In the genomic region with DNA sequence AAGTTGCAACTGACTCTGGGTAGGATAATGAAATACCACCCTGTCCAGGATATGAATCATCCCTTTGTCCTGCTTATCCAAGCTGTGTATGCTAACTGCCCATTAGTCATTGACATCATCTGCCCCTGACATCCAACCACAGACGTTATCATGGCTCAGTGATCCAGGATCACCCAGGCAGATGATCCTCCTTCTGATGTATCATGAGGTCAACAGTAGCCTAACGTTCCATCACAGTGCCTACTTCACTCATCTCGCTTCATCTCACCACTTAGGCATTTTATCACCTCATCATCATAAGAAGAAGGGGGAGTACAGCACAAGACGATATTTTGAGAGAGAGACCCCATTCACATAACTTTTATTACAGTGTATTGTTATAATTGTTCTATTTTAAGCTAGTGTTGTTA, we compare ENCODE assay signal across 12 cellular contexts. TPM values are rescaled to one million over a fixed set of nuclear protein-coding genes. Genes with fewer than 3 reads are reported as not detected.
DNase-seq lines count a peak whose midpoint lies in the region; ATAC-seq and TF ChIP-seq lines count a peak whose summit lies in the region.
"Had no signal": no experiment of that assay in that cellular context is flagged by ENCODE, and none has a peak within 500 bp of the region (broad histone marks: within the 10 kb centered on the region; RNA-seq: fewer than 3 reads in every experiment).

No MANE protein-coding gene starts in this region.

- H3K23ac ChIP-seq in neuronal stem cell (ENCODE audit: low read depth, low read length, poor library complexity), result no peak overlapping the region

- H3K36me3 ChIP-seq in neuronal stem cell (replicated peaks in 1 of 2; ENCODE audit: control insufficient read depth in 2 of 2, insufficient read depth in 2 of 2, low read length in 2 of 2), result no peaks in the 10 kb centered on the region

- H2BK15ac ChIP-seq in neuronal stem cell (ENCODE audit: low read length), result no peak overlapping the region

- peak; percentile 95 for DNase-seq in Daoy (ENCODE audit: low read depth)
- DNase-seq in OCI-M1 (lab: John Stamatoyannopoulos, UW), result peak; percentile 73
- no peak for DNase-seq in chondrocyte (ENCODE audit: low spot score)
- no peak for DNase-seq in neuronal stem cell (ENCODE audit: low spot score)
- no peak for DNase-seq in CD1c-positive myeloid dendritic cell (ENCODE audit: extremely low spot score)
- DNase-seq in GM13977 (ENCODE audit: low spot score), result no peak
- DNase-seq: activated T-cell treated with anti-CD3 and anti-CD28 coated beads, Interleukin-2, amount 50 U/mL, for 4 hours; occipital lobe; SIG-M5; stimulated activated CD8-positive, alpha-beta memory T cell treated with anti-CD3 and anti-CD28 coated beads, Interleukin-4, amount 100 ng/mL, for 48 hours had no signal

- no peak overlapping the region for H3K4me3 ChIP-seq in neuronal stem cell (ENCODE audit: low read length in 2 of 2)

- H4K91ac ChIP-seq in neuronal stem cell (ENCODE audit: low read depth, low read length, poor library complexity), result no peak overlapping the region

- no peak overlapping the region for H3K14ac ChIP-seq in neuronal stem cell (ENCODE audit: low read length)

- H4K8ac ChIP-seq in neuronal stem cell (ENCODE audit: low read depth, low read length), result no peak overlapping the region

- peaks cover 1 to 4% of the 10 kb centered on the region in 2 donors for H3K4me1 ChIP-seq in neuronal stem cell (ENCODE audit: control insufficient read depth in 2 of 2, insufficient read depth in 1 of 2, low read depth in 1 of 2, low read length in 2 of 2)

- no peak overlapping the region for H2BK12ac ChIP-seq in neuronal stem cell (ENCODE audit: low read length)

- H2AFZ ChIP-seq in neuronal stem cell (ENCODE audit: low read length), result peak overlapping the region; percentile 26

- H3K27me3 ChIP-seq in neuronal stem cell (ENCODE audit: control insufficient read depth in 3 of 3, insufficient read depth in 3 of 3, low read depth in 1 of 3, low read length in 3 of 3), result peaks cover 0 to 2% (median 0%) of the 10 kb centered on the region in 3 experiments

- H3K4ac ChIP-seq in neuronal stem cell (ENCODE audit: low read length), result no peak overlapping the region

- ATAC-seq in HG02642 (IDR thresholded peaks at IDR 0.05; ENCODE audit: poor library complexity, unreplicated experiment) (no peak), HG03521 (IDR thresholded peaks at IDR 0.05; ENCODE audit: unreplicated experiment) (no peak)
- ATAC-seq: activated T-cell treated with anti-CD3 and anti-CD28 coated beads, Interleukin-2, amount 50 U/mL, for 4 hours had no signal

- WGBS in neuronal stem cell (ENCODE audit: extremely low coverage in 2 of 2, insufficient read length in 2 of 2, insufficient replicate concordance in 1 of 2), 2 donors, result no CpG with 5 or more reads among the region's 4 CpGs

- H3K27ac Mint-ChIP-seq in chondrocyte (ENCODE audit: unreplicated experiment), result peak overlapping the region; percentile 18

- no peaks in the 10 kb centered on the region for H3K36me3 Mint-ChIP-seq in chondrocyte (ENCODE audit: low read depth)

- H2BK120ac ChIP-seq in neuronal stem cell (ENCODE audit: low read depth, low read length), result no peak overlapping the region

- H3K9me3 ChIP-seq in neuronal stem cell (replicated peaks in 1 of 2; ENCODE audit: control insufficient read depth in 2 of 2, insufficient read depth in 1 of 2, low read depth in 1 of 2, low read length in 2 of 2), result no peaks in the 10 kb centered on the region

- no peaks in the 10 kb centered on the region for H3K9me3 Mint-ChIP-seq in chondrocyte (ENCODE audit: low read depth)
- H3K9me3 Mint-ChIP-seq: activated T-cell treated with anti-CD3 and anti-CD28 coated beads, Interleukin-2, amount 50 U/mL, for 4 hours had no signal

- H3K9ac ChIP-seq in neuronal stem cell (ENCODE audit: low read depth, low read length, poor library complexity), result no peak overlapping the region

- in situ Hi-C loops in GM13977 (cut with MboI; ENCODE audit: low pct_unique_long_range_greater_than_20kb, low sequenced_read_pairs, unreplicated experiment), result no loop called here

- no peaks in the 10 kb centered on the region for H3K27me3 Mint-ChIP-seq in chondrocyte (ENCODE audit: low read depth)

- H3K4me2 ChIP-seq in neuronal stem cell (ENCODE audit: insufficient read depth, low read length, poor library complexity, severe bottlenecking), result no peak overlapping the region

- no peak overlapping the region for H3K27ac ChIP-seq in neuronal stem cell (replicated peaks; ENCODE audit: low read length)

- H3K18ac ChIP-seq in neuronal stem cell (ENCODE audit: low read length), result no peak overlapping the region

- TF ChIP-seq CTCF in chondrocyte (IDR thresholded peaks at IDR 0.05), result no peak
- TF ChIP-seq CTCF in GM13977 (IDR thresholded peaks at IDR 0.05; ENCODE audit: extremely low read depth, insufficient read depth, missing control alignments), result no peak

- no peaks in the 10 kb centered on the region for H3K79me1 ChIP-seq in neuronal stem cell (ENCODE audit: low read depth, low read length)

- H2AK5ac ChIP-seq in neuronal stem cell (ENCODE audit: low read depth, low read length), result no peak overlapping the region

- no peak overlapping the region for H3K4me3 Mint-ChIP-seq in chondrocyte (ENCODE audit: unreplicated experiment)
- H3K4me3 Mint-ChIP-seq: activated T-cell treated with anti-CD3 and anti-CD28 coated beads, Interleukin-2, amount 50 U/mL, for 4 hours had no signal

- peaks cover 6% of the 10 kb centered on the region for H3K4me1 Mint-ChIP-seq in chondrocyte (ENCODE audit: low read depth)

- no peak overlapping the region for H2BK5ac ChIP-seq in neuronal stem cell (ENCODE audit: low read length)

RNA-seq across cellular contexts. Expression of gene BTN3A2, which starts 13.4 kb away (rescaled TPM):
- 18.3 and 26.2 TPM in 2 replicates for total RNA-seq in Daoy (2014; rRNA removed; shearing (Covaris generic))
- total RNA-seq in chondrocyte, result 7.2 to 18.0 TPM (median 7.7 TPM) in 3 replicates
- 6.5 TPM for polyA plus RNA-seq in neuronal stem cell (2013, experiment 1 of 2)
- 6.4 TPM for polyA plus RNA-seq in neuronal stem cell (2013, experiment 2 of 2)

RNA-seq across cellular contexts. Expression of gene BTN2A2, which starts 31.4 kb away (rescaled TPM):
- total RNA-seq in Daoy (2014; rRNA removed; shearing (Covaris generic)), result 8.4 and 14.3 TPM in 2 replicates
- total RNA-seq in chondrocyte, result 18.0 to 18.9 TPM (median 18.2 TPM) in 3 replicates
- 24.0 TPM for polyA plus RNA-seq in neuronal stem cell (2013, experiment 1 of 2)
- polyA plus RNA-seq in neuronal stem cell (2013, experiment 2 of 2), result 24.9 TPM

RNA-seq across cellular contexts. Expression of gene BTN3A1, which starts 50.5 kb away (rescaled TPM):
- total RNA-seq in Daoy (2014; rRNA removed; shearing (Covaris generic)), result 10.3 and 16.1 TPM in 2 replicates
- 10.9 to 19.3 TPM (median 11.6 TPM) in 3 replicates for total RNA-seq in chondrocyte
- polyA plus RNA-seq in neuronal stem cell (2013, experiment 1 of 2), result 6.4 TPM
- polyA plus RNA-seq in neuronal stem cell (2013, experiment 2 of 2), result 6.2 TPM

Comparison
In these comparisons a context has a peak if more than half of its experiments do, and no peak if none do; other contexts are left out.
1. DNase-seq: peak in Daoy (single experiment) and OCI-M1 (single experiment); none in chondrocyte (single experiment), neuronal stem cell (single experiment), CD1c-positive myeloid dendritic cell (single experiment) and GM13977 (single experiment).